ENCODE assay signal across 8 cellular contexts in genomic region chr7:4745265-4745919, GRCh38. TPM values are rescaled to one million over a fixed set of nuclear protein-coding genes. Genes with fewer than 3 reads are reported as not detected.
DNase-seq lines count a peak whose midpoint lies in the region; ATAC-seq and TF ChIP-seq lines count a peak whose summit lies in the region.

No MANE protein-coding gene starts in this region.

- no peaks in the 10 kb centered on the region for H3K9me3 ChIP-seq in transverse colon

- peaks cover 60% of the 10 kb centered on the region for H3K4me1 Mint-ChIP-seq in activated CD4-positive, alpha-beta memory T cell treated with anti-CD3 and anti-CD28 coated beads, Interleukin-2, amount 10 ng/mL, durations not matched to agents 7 days and 5 days

- no peaks in the 10 kb centered on the region for H3K27me3 ChIP-seq in transverse colon

- TF ChIP-seq CTCF in GM12865 (IDR thresholded peaks at IDR 0.05; ENCODE audit: insufficient read depth, low read depth, low read length, missing control alignments): no peak
- TF ChIP-seq CTCF in transverse colon (IDR thresholded peaks at IDR 0.05): no peak

- peaks cover 0 to 3% (median 0%) of the 10 kb centered on the region in 4 donors for H3K36me3 ChIP-seq in transverse colon

- H3K27me3 Mint-ChIP-seq in activated CD4-positive, alpha-beta memory T cell treated with anti-CD3 and anti-CD28 coated beads, Interleukin-2, amount 10 ng/mL, durations not matched to agents 7 days and 5 days: no peaks in the 10 kb centered on the region

- CTCF ChIA-PET in activated CD4-positive, alpha-beta memory T cell treated with anti-CD3 and anti-CD28 coated beads, Interleukin-2, amount 10 ng/mL, durations not matched to agents 7 days and 5 days (lab: Charles Lee): interaction anchor here (0.8 to 2.9 kb wide), 7 partner anchors 9 to 103 kb away, joined by 3 to 12 read pairs (median 3); partner anchors contain the start of gene AP5Z1

- H3K27ac ChIP-seq in transverse colon: peak overlapping the region; percentile 96 to 99 (median 98)

- peak overlapping the region; percentile 98 for H3K27ac Mint-ChIP-seq in activated CD4-positive, alpha-beta memory T cell treated with anti-CD3 and anti-CD28 coated beads, Interleukin-2, amount 10 ng/mL, durations not matched to agents 7 days and 5 days

- H3K4me3 Mint-ChIP-seq in activated CD4-positive, alpha-beta memory T cell treated with anti-CD3 and anti-CD28 coated beads, Interleukin-2, amount 10 ng/mL, durations not matched to agents 7 days and 5 days: peak overlapping the region; percentile 85

- H3K36me3 Mint-ChIP-seq in activated CD4-positive, alpha-beta memory T cell treated with anti-CD3 and anti-CD28 coated beads, Interleukin-2, amount 10 ng/mL, durations not matched to agents 7 days and 5 days (ENCODE audit: low read depth): peaks cover 45% of the 10 kb centered on the region

- POLR2A ChIA-PET in activated CD4-positive, alpha-beta memory T cell treated with anti-CD3 and anti-CD28 coated beads, Interleukin-2, amount 10 ng/mL, durations not matched to agents 7 days and 5 days (lab: Charles Lee): interaction anchor here (1.7 to 8.0 kb wide), 7 partner anchors 10 to 104 kb away, joined by 4 to 79 read pairs (median 13); partner anchors contain the start of genes AP5Z1 and FOXK1

- TF ChIP-seq POLR2A in transverse colon (IDR thresholded peaks at IDR 0.05): no peak

- WGBS in transverse colon (ENCODE audit: low coverage in 1 of 2), 2 donors: 5 to 8% methylated on average over 4 to 16 of the region's 18 CpGs

- DNase-seq in GM12865 (ENCODE audit: low read depth): no peak
- DNase-seq in activated CD4-positive, alpha-beta memory T cell treated with anti-CD3 and anti-CD28 coated beads, Interleukin-2, amount 10 ng/mL, durations not matched to agents 7 days and 5 days: no peak
- no peak for DNase-seq in left colon
- no peak for DNase-seq in transverse colon
- no peak for DNase-seq in HCEC 1CT
- DNase-seq in NCI-H1092 (lab: John Stamatoyannopoulos, UW): no peak
- DNase-seq in SHP77 treated with DMSO at 0.1 percent for 48 hours (lab: John Stamatoyannopoulos, UW): no peak

- peak overlapping the region; percentile 63 for H3K4me3 ChIP-seq in GM12865 (ENCODE audit: low read depth, low read length)
- peak overlapping the region in 3 of 4 donors; percentile 17 to 43 (median 25) for H3K4me3 ChIP-seq in transverse colon

- ATAC-seq in HG02884 (IDR thresholded peaks at IDR 0.05; ENCODE audit: unreplicated experiment) (peak; percentile 11), left colon (peak; percentile 75)

- TF ChIP-seq EP300 in transverse colon (IDR thresholded peaks at IDR 0.05; ENCODE audit: low read depth): no peak

- intact Hi-C loops in left colon (cut with DNase I, micrococcal nuclease) (no loop called here), transverse colon (cut with DNase I; ENCODE audit: low total_unique reads) (loop anchor here (5.0 kb wide), 1 partner anchor 63 kb away; the partner anchor contains the start of gene FOXK1)

- H3K4me1 ChIP-seq in transverse colon: peaks cover 28 to 77% (median 59%) of the 10 kb centered on the region in 4 donors

- H3K9me3 Mint-ChIP-seq in activated CD4-positive, alpha-beta memory T cell treated with anti-CD3 and anti-CD28 coated beads, Interleukin-2, amount 10 ng/mL, durations not matched to agents 7 days and 5 days: no peaks in the 10 kb centered on the region

- in situ Hi-C loops in transverse colon (cut with MboI; ENCODE audit: low pct_ligation_motif_present in 1 of 4, low pct_unique_long_range_greater_than_20kb in 1 of 4, low sequenced_read_pairs in 3 of 4): loop anchor here in 1 of 4 donors (10.0 kb wide), 1 partner anchor 61 kb away; the partner anchor contains the start of gene FOXK1

RNA-seq across cellular contexts. Expression of gene AP5Z1, which starts 30.0 kb away (rescaled TPM):
- total RNA-seq in activated CD4-positive, alpha-beta memory T cell treated with anti-CD3 and anti-CD28 coated beads, Interleukin-2, amount 10 ng/mL, durations not matched to agents 7 days and 5 days: 10 to 100 TPM; 57.5 to 60.6 TPM
- 10 to 100 TPM; 35.8 to 47.5 TPM for total RNA-seq in left colon
- 100 to 1,000 TPM in 1 of 4 donors, 10 to 100 TPM in 3; 36.6 to 111 (median 44.5) TPM for total RNA-seq in transverse colon
